8 cellular contexts compared by ENCODE assay signal in genomic region chr19:45079063-45079910, GRCh38. TPM values are rescaled to one million over a fixed set of nuclear protein-coding genes. Genes with fewer than 3 reads are reported as not detected.
DNase-seq lines count a peak whose midpoint lies in the region; ATAC-seq lines count a peak whose summit lies in the region.

A gene with protein sequence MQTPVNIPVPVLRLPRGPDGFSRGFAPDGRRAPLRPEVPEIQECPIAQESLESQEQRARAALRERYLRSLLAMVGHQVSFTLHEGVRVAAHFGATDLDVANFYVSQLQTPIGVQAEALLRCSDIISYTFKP (plus strand): TSS chr19:45079260. CDS start chr19:45090115, 10,855 bp downstream.

- no peaks in the 10 kb centered on the region for H3K9me3 ChIP-seq in mesodermal cell (ENCODE audit: control insufficient read depth, low read length)

- peaks cover 20% of the 10 kb centered on the region for H3K36me3 ChIP-seq in mesodermal cell (ENCODE audit: control insufficient read depth, insufficient read depth, low read length)

- in situ Hi-C loops in G401 (cut with HindIII; ENCODE audit: low sequenced_read_pairs) = no loop called here
- in situ Hi-C loops in endometrial microvascular endothelial cells (cut with HindIII; ENCODE audit: inconsistent ontology term, low pct_unique_long_range_greater_than_20kb, low sequenced_read_pairs) = no loop called here

- DNase-seq in G401 (ENCODE audit: low spot score) (peak; percentile 72), NOMO-1 treated with DMSO at 0.1 percent for 48 hours (lab: John Stamatoyannopoulos, UW; ENCODE audit: unreplicated experiment) (peak; percentile 75)
- peak; percentile 83 for DNase-seq in activated CD8-positive, alpha-beta memory T cell treated with anti-CD3 and anti-CD28 coated beads, Interleukin-2, amount 10 ng/mL, durations not matched to agents 7 days and 5 days
- peak; percentile 44 to 60 for DNase-seq in stimulated activated CD8-positive, alpha-beta memory T cell treated with anti-CD3 and anti-CD28 coated beads, Interleukin-15, amount 100 ng/mL, for 4 hours (ENCODE audit: low read depth in 2 of 2)

- 0 to 1% methylated on average over 23 to 30 of the region's 61 CpGs for WGBS in mesodermal cell (ENCODE audit: insufficient coverage in 2 of 2), 2 experiments

- peaks cover 13% of the 10 kb centered on the region for H3K36me3 Mint-ChIP-seq in activated CD8-positive, alpha-beta memory T cell treated with anti-CD3 and anti-CD28 coated beads, Interleukin-2, amount 10 ng/mL, durations not matched to agents 7 days and 5 days

- peaks cover 12% of the 10 kb centered on the region for H3K4me1 ChIP-seq in mesodermal cell (ENCODE audit: control insufficient read depth, insufficient read depth, low read length, poor library complexity, severe bottlenecking)

- peak; percentile 32 for ATAC-seq in HG03521 (IDR thresholded peaks at IDR 0.05; ENCODE audit: unreplicated experiment)
- peak; percentile 55 for ATAC-seq in activated CD8-positive, alpha-beta memory T cell treated with anti-CD3 and anti-CD28 coated beads, Interleukin-2, amount 10 ng/mL, durations not matched to agents 7 days and 5 days
- no peak for ATAC-seq in GM19395 (IDR thresholded peaks at IDR 0.05; ENCODE audit: unreplicated experiment)

- CTCF ChIA-PET in activated CD8-positive, alpha-beta memory T cell treated with anti-CD3 and anti-CD28 coated beads, Interleukin-2, amount 10 ng/mL, durations not matched to agents 7 days and 5 days (lab: Charles Lee) = interaction anchor here (0.5 to 2.4 kb wide), 14 partner anchors 8 to 360 kb away, joined by 3 to 16 read pairs (median 3); partner anchors contain the start of gene CLASRP

- H3K27me3 Mint-ChIP-seq in activated CD8-positive, alpha-beta memory T cell treated with anti-CD3 and anti-CD28 coated beads, Interleukin-2, amount 10 ng/mL, durations not matched to agents 7 days and 5 days = no peaks in the 10 kb centered on the region

- peak within 1 kb of the TSS; percentile 83 for H3K27ac Mint-ChIP-seq in activated CD8-positive, alpha-beta memory T cell treated with anti-CD3 and anti-CD28 coated beads, Interleukin-2, amount 10 ng/mL, durations not matched to agents 7 days and 5 days

- H3K4me1 Mint-ChIP-seq in activated CD8-positive, alpha-beta memory T cell treated with anti-CD3 and anti-CD28 coated beads, Interleukin-2, amount 10 ng/mL, durations not matched to agents 7 days and 5 days = peaks cover 54% of the 10 kb centered on the region

- peak within 1 kb of the TSS; percentile 85 for H3K4me3 ChIP-seq in mesodermal cell (ENCODE audit: extremely low read depth, insufficient read depth, low read length, poor library complexity, severe bottlenecking)

- peak within 1 kb of the TSS; percentile 33 for H3K27ac ChIP-seq in mesodermal cell (ENCODE audit: low read depth, low read length, severe bottlenecking)

- peak within 1 kb of the TSS; percentile 96 for H3K4me3 Mint-ChIP-seq in activated CD8-positive, alpha-beta memory T cell treated with anti-CD3 and anti-CD28 coated beads, Interleukin-2, amount 10 ng/mL, durations not matched to agents 7 days and 5 days

- no peaks in the 10 kb centered on the region for H3K9me3 Mint-ChIP-seq in activated CD8-positive, alpha-beta memory T cell treated with anti-CD3 and anti-CD28 coated beads, Interleukin-2, amount 10 ng/mL, durations not matched to agents 7 days and 5 days (ENCODE audit: low read depth)

RNA-seq across cellular contexts. Expression of the gene that starts here (rescaled TPM):
- total RNA-seq in G401 (2014; rRNA removed; shearing (Covaris generic)) = 93.1 and 100 TPM in 2 replicates
- total RNA-seq in activated CD8-positive, alpha-beta memory T cell treated with anti-CD3 and anti-CD28 coated beads, Interleukin-2, amount 10 ng/mL, durations not matched to agents 7 days and 5 days = 10 to 100 TPM; 26.2 to 34.4 TPM
- 61.5 TPM for total RNA-seq in endometrial microvascular endothelial cells (ENCODE audit: inconsistent ontology term)
- 37.5 TPM for polyA plus RNA-seq in mesodermal cell (2013, experiment 1 of 2)
- 30.2 TPM for polyA plus RNA-seq in mesodermal cell (2013, experiment 2 of 2)
